10 cellular contexts compared by ENCODE assay signal in genomic region chr2:218733615-218734021, GRCh38. TPM values are rescaled to one million over a fixed set of nuclear protein-coding genes. Genes with fewer than 3 reads are reported as not detected.
DNase-seq lines count a peak whose midpoint lies in the region; ATAC-seq and TF ChIP-seq lines count a peak whose summit lies in the region.
"Had no signal": no experiment of that assay in that cellular context is flagged by ENCODE, and none has a peak within 500 bp of the region (broad histone marks: within the 10 kb centered on the region; RNA-seq: fewer than 3 reads in every experiment).

No MANE protein-coding gene starts in this region.

- no peak for TF ChIP-seq CTCF in epithelial cell of esophagus (IDR thresholded peaks at IDR 0.05; ENCODE audit: insufficient read depth, low read depth, low read length, missing control alignments)
- no peak for TF ChIP-seq CTCF in psoas muscle (IDR thresholded peaks at IDR 0.05)

- peaks cover 34% of the 10 kb centered on the region for H3K4me1 Mint-ChIP-seq in activated CD4-positive, alpha-beta T cell treated with anti-CD3 and anti-CD28 coated beads, Interleukin-2, amount 10 ng/mL, durations not matched to agents 24 days and 14 days

- H3K27me3 Mint-ChIP-seq in activated CD4-positive, alpha-beta T cell treated with anti-CD3 and anti-CD28 coated beads, Interleukin-2, amount 10 ng/mL, durations not matched to agents 24 days and 14 days, result no peaks in the 10 kb centered on the region

- peak overlapping the region; percentile 32 for H3K4me3 Mint-ChIP-seq in activated CD4-positive, alpha-beta T cell treated with anti-CD3 and anti-CD28 coated beads, Interleukin-2, amount 10 ng/mL, durations not matched to agents 24 days and 14 days

- peaks cover 38% of the 10 kb centered on the region for H3K36me3 Mint-ChIP-seq in activated CD4-positive, alpha-beta T cell treated with anti-CD3 and anti-CD28 coated beads, Interleukin-2, amount 10 ng/mL, durations not matched to agents 24 days and 14 days (ENCODE audit: low read depth)

- H3K4me3 ChIP-seq in epithelial cell of esophagus (ENCODE audit: low read length) (no peak overlapping the region), psoas muscle (no peak overlapping the region)
- H3K4me3 ChIP-seq: BLaER1, SJSA1 had no signal

- peaks cover 3% of the 10 kb centered on the region for H3K9me3 Mint-ChIP-seq in activated CD4-positive, alpha-beta T cell treated with anti-CD3 and anti-CD28 coated beads, Interleukin-2, amount 10 ng/mL, durations not matched to agents 24 days and 14 days

- DNase-seq in activated CD4-positive, alpha-beta T cell treated with anti-CD3 and anti-CD28 coated beads, Interleukin-2, amount 10 ng/mL, durations not matched to agents 24 days and 14 days, result peak; percentile 83
- no peak for DNase-seq in activated CD4-positive, alpha-beta T cell treated with anti-CD3 and anti-CD28 coated beads, Interleukin-2, amount 50 U/mL, for 4 hours
- peak; percentile 73 for DNase-seq in NOMO-1 treated with dmso at 0.1 percent for 144 hours (lab: John Stamatoyannopoulos, UW; ENCODE audit: unreplicated experiment)
- peak; percentile 90 for DNase-seq in epithelial cell of esophagus (ENCODE audit: low read depth)
- peak in 1 of 2 donors; percentile 21 for DNase-seq in psoas muscle
- DNase-seq in stimulated activated naive CD4-positive, alpha-beta T cell treated with Interleukin-2 at 50 U/mL for 16 hours (lab: John Stamatoyannopoulos, UW), result no peak
- DNase-seq in islet precursor cell, result no peak

- peaks cover 23% of the 10 kb centered on the region for H3K4me1 ChIP-seq in psoas muscle
- H3K4me1 ChIP-seq: BLaER1 had no signal

- H3K27ac Mint-ChIP-seq in activated CD4-positive, alpha-beta T cell treated with anti-CD3 and anti-CD28 coated beads, Interleukin-2, amount 10 ng/mL, durations not matched to agents 24 days and 14 days, result peak overlapping the region; percentile 80

- intact Hi-C loops in activated CD4-positive, alpha-beta T cell treated with anti-CD3 and anti-CD28 coated beads, Interleukin-2, amount 10 ng/mL, durations not matched to agents 24 days and 14 days (cut with micrococcal nuclease), result loop anchor here (1.0 to 5.0 kb wide), 2 partner anchors 11 to 164 kb away; no protein-coding TSS in a partner anchor
- intact Hi-C loops in psoas muscle (cut with DNase I), result no loop called here

- no peak overlapping the region for H3K27ac ChIP-seq in psoas muscle
- H3K27ac ChIP-seq: BLaER1 had no signal

- no peaks in the 10 kb centered on the region for H3K9me3 ChIP-seq in psoas muscle
- H3K9me3 ChIP-seq: BLaER1, SJSA1 had no signal

- H3K36me3 ChIP-seq in psoas muscle (ENCODE audit: insufficient read depth in 1 of 2, low read depth in 1 of 2), result peaks cover 0 to 10% of the 10 kb centered on the region in 2 donors

- no peaks in the 10 kb centered on the region for H3K27me3 ChIP-seq in psoas muscle (ENCODE audit: insufficient read depth in 3 of 3, low read length in 2 of 3)
- H3K27me3 ChIP-seq: BLaER1, SJSA1 had no signal

- peak; percentile 55 to 89 (median 74) for ATAC-seq in psoas muscle
- no peak for ATAC-seq in GM21529 (IDR thresholded peaks at IDR 0.05; ENCODE audit: unreplicated experiment)

RNA-seq across cellular contexts. Expression of gene TTLL4, which starts 23.0 kb away (rescaled TPM):
- 66.1 and 71.2 TPM in 2 replicates for total RNA-seq in activated CD4-positive, alpha-beta T cell treated with anti-CD3 and anti-CD28 coated beads, Interleukin-2, amount 10 ng/mL, durations not matched to agents 24 days and 14 days
- 10 to 100 TPM; 10.9 to 14.5 (median 13.8) TPM for total RNA-seq in psoas muscle
- 10 to 100 TPM in 2 of 3 donors, 1 to 10 TPM in 1; 9.2 to 15.7 (median 14.0) TPM for polyA plus RNA-seq in psoas muscle

RNA-seq across cellular contexts. Expression of gene CYP27A1, which starts 48.3 kb away (rescaled TPM):
- 0.09 TPM in 1 of 2 replicates, not detected in the other for total RNA-seq in activated CD4-positive, alpha-beta T cell treated with anti-CD3 and anti-CD28 coated beads, Interleukin-2, amount 10 ng/mL, durations not matched to agents 24 days and 14 days
- total RNA-seq in psoas muscle, result 10 to 100 TPM; 23.4 to 48.4 (median 45.9) TPM
- 10 to 100 TPM in 2 of 3 donors, 1 to 10 TPM in 1; 9.3 to 32.0 (median 18.4) TPM for polyA plus RNA-seq in psoas muscle

Comparison
In these comparisons a context has a peak if more than half of its experiments do, and no peak if none do; other contexts are left out.
1. DNase-seq: peak in activated CD4-positive, alpha-beta T cell treated with anti-CD3 and anti-CD28 coated beads, Interleukin-2, amount 10 ng/mL, durations not matched to agents 24 days and 14 days (single experiment), NOMO-1 treated with dmso at 0.1 percent for 144 hours (single experiment) and epithelial cell of esophagus (single experiment); none in activated CD4-positive, alpha-beta T cell treated with anti-CD3 and anti-CD28 coated beads, Interleukin-2, amount 50 U/mL, for 4 hours (0 of 2), stimulated activated naive CD4-positive, alpha-beta T cell treated with Interleukin-2 at 50 U/mL for 16 hours (single experiment) and islet precursor cell (single experiment).
2. RNA of gene CYP27A1, which starts 48.3 kb away (total RNA-seq): 23.4 to 48.4 TPM in psoas muscle; 0.09 TPM in activated CD4-positive, alpha-beta T cell treated with anti-CD3 and anti-CD28 coated beads, Interleukin-2, amount 10 ng/mL, durations not matched to agents 24 days and 14 days; every median in the first group is over 10 times any median in the second.